In the genomic region with DNA sequence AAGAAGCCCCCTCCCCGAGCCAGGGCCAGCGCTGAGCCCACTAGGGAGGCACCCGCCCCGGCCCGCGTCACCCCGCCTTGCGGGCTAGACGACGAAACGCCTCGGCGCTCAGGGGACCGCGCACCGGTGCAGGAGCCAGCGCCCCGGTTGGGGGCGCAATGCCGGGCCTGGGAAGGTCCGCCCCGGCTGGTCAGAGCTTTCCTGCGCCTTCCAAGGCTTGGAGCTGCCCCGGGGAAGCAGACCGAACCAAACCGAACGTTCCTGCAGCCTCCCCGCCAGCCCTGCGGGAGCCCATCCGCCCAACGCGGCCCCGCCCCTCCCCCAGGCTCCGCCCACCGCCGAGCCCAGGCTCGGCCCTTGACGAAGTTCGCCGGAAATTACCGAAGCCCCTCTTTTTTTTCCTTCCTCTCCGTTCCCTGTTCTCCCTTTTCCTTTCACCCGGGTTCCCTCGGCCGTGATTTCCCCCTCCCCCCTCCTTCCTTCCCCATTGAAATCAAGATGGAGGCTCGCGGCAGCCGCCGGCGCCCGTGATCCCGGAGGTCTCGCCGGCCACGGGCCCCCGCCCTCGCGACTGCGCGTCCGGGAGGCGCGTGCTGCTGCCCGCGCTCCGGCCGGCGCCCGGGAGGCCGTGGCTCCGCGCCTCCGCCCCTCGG, we compare ENCODE assay signal across 8 cellular contexts. TPM values are rescaled to one million over a fixed set of nuclear protein-coding genes. Genes with fewer than 3 reads are reported as not detected.
DNase-seq lines count a peak whose midpoint lies in the region; ATAC-seq and TF ChIP-seq lines count a peak whose summit lies in the region.

A gene (plus strand): TSS at position 487 of the 653 bp plus-strand sequence. CDS start 384 bp downstream, outside the sequence.

- peak within 1 kb of the TSS; percentile 94 for H2AFZ ChIP-seq in neural progenitor cell (replicated peaks)

- peaks cover 16% of the 10 kb centered on the region for H3K4me1 ChIP-seq in foreskin keratinocyte
- H3K4me1 ChIP-seq in neural progenitor cell: peaks cover 17% of the 10 kb centered on the region
- peaks cover 32% of the 10 kb centered on the region for H3K4me1 ChIP-seq in stomach smooth muscle (ENCODE audit: control insufficient read depth, insufficient read depth, low read length)

- no peaks in the 10 kb centered on the region for H3K9me3 Mint-ChIP-seq in neural progenitor cell

- H3K27me3 ChIP-seq in foreskin keratinocyte (no peaks in the 10 kb centered on the region), neural progenitor cell (peaks cover 4% of the 10 kb centered on the region), stomach smooth muscle (ENCODE audit: control insufficient read depth in 1 of 2, insufficient read depth in 2 of 2, low read length in 2 of 2) (no peaks in the 10 kb centered on the region)

- H3K27ac ChIP-seq in foreskin keratinocyte: peak within 1 kb of the TSS; percentile 84
- H3K27ac ChIP-seq in neural progenitor cell: peak within 1 kb of the TSS; percentile 95
- peak within 1 kb of the TSS; percentile 89 for H3K27ac ChIP-seq in stomach smooth muscle (ENCODE audit: low read length)

- peaks cover 41% of the 10 kb centered on the region for H3K4me1 Mint-ChIP-seq in neural progenitor cell

- H4K20me1 ChIP-seq in neural progenitor cell (ENCODE audit: low read depth): peaks cover 40% of the 10 kb centered on the region

- peak within 1 kb of the TSS; percentile 73 for H3K9ac ChIP-seq in neural progenitor cell
- H3K9ac ChIP-seq in stomach smooth muscle (ENCODE audit: low read length in 2 of 2): peak within 1 kb of the TSS; percentile 93 to 95

- TF ChIP-seq CTCF in foreskin keratinocyte (conservative IDR thresholded peaks at IDR 0.05) (peak; percentile 67), neural progenitor cell (IDR thresholded peaks at IDR 0.05) (peak; percentile 65)

- H3K4me3 Mint-ChIP-seq in neural progenitor cell: peak within 1 kb of the TSS; percentile 95

- peak within 1 kb of the TSS; percentile 92 for H3K4me2 ChIP-seq in neural progenitor cell

- H3K27ac Mint-ChIP-seq in neural progenitor cell: peak within 1 kb of the TSS; percentile 85

- H3K9me3 ChIP-seq in neural progenitor cell (ENCODE audit: low read depth): no peaks in the 10 kb centered on the region
- no peaks in the 10 kb centered on the region for H3K9me3 ChIP-seq in stomach smooth muscle (ENCODE audit: control insufficient read depth in 2 of 2, low read length in 2 of 2)

- DNase-seq in DMS79 (lab: John Stamatoyannopoulos, UW) (peak; percentile 76), KG1 (lab: John Stamatoyannopoulos, UW) (peak; percentile 89), RPMI8226 (peak; percentile 83), activated gamma-delta T cell treated with Interleukin-2 at 50 U/mL for 16 hours (peak; percentile 84), foreskin keratinocyte (peak; percentile 61 to 83), neural progenitor cell (ENCODE audit: low spot score) (peak; percentile 93)

- H3K36me3 Mint-ChIP-seq in neural progenitor cell: no peaks in the 10 kb centered on the region

- peaks cover 2% of the 10 kb centered on the region for H3K27me3 Mint-ChIP-seq in neural progenitor cell (ENCODE audit: insufficient read depth, low read depth)

- peaks cover 22% of the 10 kb centered on the region for H3F3A ChIP-seq in neural progenitor cell (ENCODE audit: low read depth)

- peaks cover 43% of the 10 kb centered on the region for H3K79me2 ChIP-seq in neural progenitor cell (ENCODE audit: low read depth)

- H3K36me3 ChIP-seq in neural progenitor cell (no peaks in the 10 kb centered on the region), stomach smooth muscle (ENCODE audit: control insufficient read depth in 2 of 2, insufficient read depth in 2 of 2, low read length in 2 of 2) (no peaks in the 10 kb centered on the region)

- ATAC-seq in GM21717 (IDR thresholded peaks at IDR 0.05; ENCODE audit: unreplicated experiment): peak; percentile 41
- ATAC-seq in foreskin keratinocyte: peak; percentile 68

- H3K4me3 ChIP-seq in neural progenitor cell (peak within 1 kb of the TSS; percentile 83), stomach smooth muscle (ENCODE audit: low read length in 2 of 2) (peak within 1 kb of the TSS; percentile 86 to 93)

RNA-seq across cellular contexts. Expression of the gene that starts here (rescaled TPM):
- 73.7 and 95.9 TPM in 2 replicates for total RNA-seq in foreskin keratinocyte
- 18.1 and 18.4 TPM in 2 replicates for polyA plus RNA-seq in foreskin keratinocyte
- 76.3 and 84.7 TPM in 2 replicates for total RNA-seq in neural progenitor cell (ENCODE audit: low replicate concordance)

Comparison
In these comparisons a context has a peak if more than half of its experiments do, and no peak if none do; other contexts are left out.
1. Peak in every context shown above with its lines: DNase-seq, ATAC-seq, H3K4me3 ChIP-seq and H3K27ac ChIP-seq.